Comparison of ENCODE assay signal across 9 cellular contexts in genomic region chr10:1368772-1369171, GRCh38.
DNase-seq lines count a peak whose midpoint lies in the region; ATAC-seq and TF ChIP-seq lines count a peak whose summit lies in the region.
"Had no signal": no experiment of that assay in that cellular context is flagged by ENCODE, and none has a peak within 500 bp of the region (broad histone marks: within the 10 kb centered on the region; RNA-seq: fewer than 3 reads in every experiment).

No MANE protein-coding gene starts in this region.

- H3K4me1 Mint-ChIP-seq in Caco-2 (ENCODE audit: low read depth, unreplicated experiment), result no peaks in the 10 kb centered on the region

- POLR2A ChIA-PET in Caco-2 (lab: Charles Lee), result interaction anchor here (0.9 kb wide), 1 partner anchor 320 kb away, joined by 5 read pairs; the partner anchor contains the start of gene IDI1
- POLR2A ChIA-PET in HCT116 (lab: Charles Lee), result interaction anchor here (1.0 kb wide), 2 partner anchors 11 to 16 kb away, joined by 3 to 4 read pairs; no protein-coding TSS in a partner anchor

- H3K4me2 ChIP-seq in HCT116 (ENCODE audit: low read length), result peak overlapping the region; percentile 0; the same call in 1 of the 2 replicates

- no peak for TF ChIP-seq POLR2A in HCT116 (IDR thresholded peaks at IDR 0.05; ENCODE audit: borderline replicate concordance, extremely low read depth, insufficient read depth, insufficient read length)
- no peak for TF ChIP-seq POLR2A in spleen (IDR thresholded peaks at IDR 0.05)

- WGBS in spleen, 5 donors, result 17 to 28% (median 26%) methylated on average over 15 of the region's 15 CpGs

- no peak overlapping the region for H3K9ac ChIP-seq in HCT116 (ENCODE audit: low read length)

- RAD21 ChIA-PET in HCT116 (lab: Charles Lee; ENCODE audit: low non-redundant PET in 1 of 2, low total read pairs in 2 of 2, uncharacterized antibody in 2 of 2, unreplicated experiment in 2 of 2), result interaction anchor here (0.6 to 0.7 kb wide), 2 partner anchors 126 to 953 kb away, joined by 3 read pairs; no protein-coding TSS in a partner anchor

- H3K27me3 ChIP-seq in Caco-2 (replicated peaks; ENCODE audit: control insufficient read depth, insufficient read depth, low read length) (no peaks in the 10 kb centered on the region), HCT116 (ENCODE audit: insufficient read depth, low read length) (peaks cover 16% of the 10 kb centered on the region; the same call in 1 of the 2 replicates), spleen (replicated peaks in 1 of 7) (peaks cover 0 to 30% (median 4%) of the 10 kb centered on the region in 7 donors)

- no peak overlapping the region for H3K4me3 Mint-ChIP-seq in Caco-2 (ENCODE audit: unreplicated experiment)
- H3K4me3 Mint-ChIP-seq: dendritic cell treated with granulocyte-macrophage colony-stimulating factor and Interleukin-4, amounts not matched to agents 40 ng/mL and 50 ng/mL, for 4 days had no signal

- TF ChIP-seq CTCF in Caco-2 (IDR thresholded peaks at IDR 0.05; ENCODE audit: insufficient read depth in 1 of 2, low read depth in 1 of 2, low read length in 1 of 2, severe bottlenecking in 1 of 2, unreplicated experiment in 1 of 2) (peak; percentile 63 to 67), HCT116 (IDR thresholded peaks at IDR 0.05 in 2 of 3, conservative IDR thresholded peaks at IDR 0.05 in 1 of 3; ENCODE audit: borderline replicate concordance in 1 of 3, insufficient read depth in 1 of 3, low read depth in 2 of 3, low read length in 2 of 3) (peak; percentile 25 to 85 (median 70); a peak in 4 of 6 replicates), spleen (IDR thresholded peaks at IDR 0.05 in 8 of 11, conservative IDR thresholded peaks at IDR 0.05 in 3 of 11) (peak in 9 of 11 experiments; percentile 7 to 66 (median 34))

- intact Hi-C loops in Caco-2 (cut with micrococcal nuclease; ENCODE audit: unreplicated experiment), result loop anchor here (5.0 kb wide), 2 partner anchors 196 to 226 kb away; no protein-coding TSS in a partner anchor
- intact Hi-C loops in HCT116 (cut with micrococcal nuclease), result loop anchor here (5.0 kb wide), 1 partner anchor 256 kb away; no protein-coding TSS in a partner anchor
- intact Hi-C loops in cardiac septum (cut with DNase I), result no loop called here
- intact Hi-C loops in spleen (cut with DNase I; ENCODE audit: low total_unique reads), result no loop called here

- H3K9me2 ChIP-seq in HCT116 (ENCODE audit: insufficient read depth), result no peaks in the 10 kb centered on the region

- no peaks in the 10 kb centered on the region for H4K20me1 ChIP-seq in HCT116 (ENCODE audit: insufficient read depth)

- H3K36me3 Mint-ChIP-seq in Caco-2 (ENCODE audit: insufficient read depth, unreplicated experiment), result peaks cover 6% of the 10 kb centered on the region

- TF ChIP-seq RAD21 in HCT116 (IDR thresholded peaks at IDR 0.05; ENCODE audit: low read depth), result peak; percentile 47

- ATAC-seq in HCT116, result peak; percentile 99
- ATAC-seq in HG03457 (IDR thresholded peaks at IDR 0.05; ENCODE audit: unreplicated experiment), result no peak
- no peak for ATAC-seq in HG02884 (IDR thresholded peaks at IDR 0.05; ENCODE audit: unreplicated experiment)

- CTCF ChIA-PET in Caco-2 (lab: Charles Lee) (interaction anchor here (0.6 to 1.5 kb wide), 10 partner anchors 9 to 259 kb away, joined by 3 to 18 read pairs (median 6); no protein-coding TSS in a partner anchor), HCT116 (lab: Charles Lee) (interaction anchor here (1.0 to 1.7 kb wide), 13 partner anchors 9 to 258 kb away, joined by 3 to 15 read pairs (median 6); no protein-coding TSS in a partner anchor)

- BruUV-seq in Caco-2 (replicated peaks; lab: Mats Ljungman, UMichigan), result no TSS peak
- no TSS peak for BruUV-seq in HCT116 (replicated peaks; lab: Mats Ljungman, UMichigan)

- DNase-seq in Caco-2, result peak in 1 of 2 experiments; percentile 58
- DNase-seq in HCT116 (ENCODE audit: low read depth, low spot score), result peak; percentile 45
- DNase-seq in activated CD4-positive, alpha-beta T cell treated with anti-CD3 and anti-CD28 coated beads for 48 hours, result peak; percentile 71
- DNase-seq in cardiac septum (ENCODE audit: low spot score), result peak; percentile 58
- DNase-seq in spleen, result no peak
- DNase-seq in GM03348 (ENCODE audit: low spot score), result no peak

- H3K36me3 ChIP-seq in Caco-2 (ENCODE audit: control insufficient read depth, insufficient read depth, low read length) (no peaks in the 10 kb centered on the region), HCT116 (ENCODE audit: control insufficient read depth in 1 of 2, insufficient read depth in 2 of 2, low read length in 2 of 2) (no peaks in the 10 kb centered on the region), spleen (no peaks in the 10 kb centered on the region)

- H3K27ac Mint-ChIP-seq in Caco-2 (ENCODE audit: unreplicated experiment), result no peak overlapping the region
- H3K27ac Mint-ChIP-seq: dendritic cell treated with granulocyte-macrophage colony-stimulating factor and Interleukin-4, amounts not matched to agents 40 ng/mL and 50 ng/mL, for 4 days had no signal

- no peak overlapping the region for H3K4me3 ChIP-seq in Caco-2 (ENCODE audit: low read depth, low read length)
- no peak overlapping the region for H3K4me3 ChIP-seq in HCT116 (replicated peaks in 1 of 2; ENCODE audit: low read depth in 1 of 2, low read length in 2 of 2)
- no peak overlapping the region for H3K4me3 ChIP-seq in spleen

- peak overlapping the region; percentile 19 for H2AFZ ChIP-seq in HCT116 (ENCODE audit: low read depth, low read length, poor library complexity, severe bottlenecking)

- H3K27ac ChIP-seq in HCT116 (ENCODE audit: low read depth, low read length) (no peak overlapping the region), spleen (no peak overlapping the region)

- H3K4me1 ChIP-seq in Caco-2 (no peaks in the 10 kb centered on the region), HCT116 (ENCODE audit: control insufficient read depth in 1 of 2, insufficient read depth in 2 of 2, low read length in 2 of 2) (no peaks in the 10 kb centered on the region), spleen (no peaks in the 10 kb centered on the region)

- H3K27me3 Mint-ChIP-seq in Caco-2 (ENCODE audit: insufficient read depth, unreplicated experiment), result peaks cover 4% of the 10 kb centered on the region

- H3K9me3 Mint-ChIP-seq in Caco-2 (ENCODE audit: unreplicated experiment), result no peaks in the 10 kb centered on the region
- H3K9me3 Mint-ChIP-seq: dendritic cell treated with granulocyte-macrophage colony-stimulating factor and Interleukin-4, amounts not matched to agents 40 ng/mL and 50 ng/mL, for 4 days had no signal

- H3K9me3 ChIP-seq in Caco-2 (no peaks in the 10 kb centered on the region), HCT116 (ENCODE audit: control insufficient read depth in 1 of 2, insufficient read depth in 1 of 2, low read depth in 1 of 2, low read length in 2 of 2) (no peaks in the 10 kb centered on the region), spleen (no peaks in the 10 kb centered on the region)

- H3K79me2 ChIP-seq in HCT116 (ENCODE audit: insufficient read depth, low read length), result no peaks in the 10 kb centered on the region

TF ChIP-seq in HCT116, 20 proteins besides CTCF, POLR2A, EP300 and RAD21:
- TF ChIP-seq YY1 (IDR thresholded peaks at IDR 0.05; ENCODE audit: extremely low read depth, insufficient replicate concordance, low read depth, low read length), result peak; percentile 32
- no peak for TF ChIP-seq CEBPB (IDR thresholded peaks at IDR 0.05; ENCODE audit: low read depth)
- no peak for TF ChIP-seq EZH2phosphoT487 (IDR thresholded peaks at IDR 0.05; ENCODE audit: borderline replicate concordance)
- TF ChIP-seq, protein P1, sequence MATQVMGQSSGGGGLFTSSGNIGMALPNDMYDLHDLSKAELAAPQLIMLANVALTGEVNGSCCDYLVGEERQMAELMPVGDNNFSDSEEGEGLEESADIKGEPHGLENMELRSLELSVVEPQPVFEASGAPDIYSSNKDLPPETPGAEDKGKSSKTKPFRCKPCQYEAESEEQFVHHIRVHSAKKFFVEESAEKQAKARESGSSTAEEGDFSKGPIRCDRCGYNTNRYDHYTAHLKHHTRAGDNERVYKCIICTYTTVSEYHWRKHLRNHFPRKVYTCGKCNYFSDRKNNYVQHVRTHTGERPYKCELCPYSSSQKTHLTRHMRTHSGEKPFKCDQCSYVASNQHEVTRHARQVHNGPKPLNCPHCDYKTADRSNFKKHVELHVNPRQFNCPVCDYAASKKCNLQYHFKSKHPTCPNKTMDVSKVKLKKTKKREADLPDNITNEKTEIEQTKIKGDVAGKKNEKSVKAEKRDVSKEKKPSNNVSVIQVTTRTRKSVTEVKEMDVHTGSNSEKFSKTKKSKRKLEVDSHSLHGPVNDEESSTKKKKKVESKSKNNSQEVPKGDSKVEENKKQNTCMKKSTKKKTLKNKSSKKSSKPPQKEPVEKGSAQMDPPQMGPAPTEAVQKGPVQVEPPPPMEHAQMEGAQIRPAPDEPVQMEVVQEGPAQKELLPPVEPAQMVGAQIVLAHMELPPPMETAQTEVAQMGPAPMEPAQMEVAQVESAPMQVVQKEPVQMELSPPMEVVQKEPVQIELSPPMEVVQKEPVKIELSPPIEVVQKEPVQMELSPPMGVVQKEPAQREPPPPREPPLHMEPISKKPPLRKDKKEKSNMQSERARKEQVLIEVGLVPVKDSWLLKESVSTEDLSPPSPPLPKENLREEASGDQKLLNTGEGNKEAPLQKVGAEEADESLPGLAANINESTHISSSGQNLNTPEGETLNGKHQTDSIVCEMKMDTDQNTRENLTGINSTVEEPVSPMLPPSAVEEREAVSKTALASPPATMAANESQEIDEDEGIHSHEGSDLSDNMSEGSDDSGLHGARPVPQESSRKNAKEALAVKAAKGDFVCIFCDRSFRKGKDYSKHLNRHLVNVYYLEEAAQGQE (IDR thresholded peaks at IDR 0.05; ENCODE audit: low read depth), result no peak

Comparison
In these comparisons a context has a peak if more than half of its experiments do, and no peak if none do; other contexts are left out.
1. DNase-seq: peak in HCT116 (single experiment), activated CD4-positive, alpha-beta T cell treated with anti-CD3 and anti-CD28 coated beads for 48 hours (single experiment) and cardiac septum (single experiment); none in spleen (single experiment) and GM03348 (single experiment).
2. intact Hi-C loops: an anchor here in Caco-2 (5.0 kb wide) and HCT116 (5.0 kb wide); none called in cardiac septum and spleen.
3. Peak in every context shown above with its lines, with median percentiles within 50 percentile points of each other: CTCF ChIP-seq.